Comparison of ENCODE assay signal across 21 cellular contexts in genomic region chr2:12766421-12766879, GRCh38. TPM values are rescaled to one million over a fixed set of nuclear protein-coding genes. Genes with fewer than 3 reads are reported as not detected.
A peak's percentile ranks its signal among the peaks of the same experiment; 100 is the strongest.
DNase-seq lines count a peak whose midpoint lies in the region; ATAC-seq, FAIRE-seq and TF ChIP-seq lines count a peak whose summit lies in the region.
"Had no signal": no experiment of that assay in that cellular context is flagged by ENCODE, and none has a peak within 500 bp of the region (broad histone marks: within the 10 kb centered on the region; RNA-seq: fewer than 3 reads in every experiment).

No MANE protein-coding gene starts in this region.

- H4K20me1 ChIP-seq in GM23248 (ENCODE audit: insufficient read depth) (no peaks in the 10 kb centered on the region), PC-3 (ENCODE audit: low read length) (no peaks in the 10 kb centered on the region), HepG2 (ENCODE audit: insufficient read depth, low read length) (no peaks in the 10 kb centered on the region)

- H3K27me3 ChIP-seq in GM23248 (replicated peaks; ENCODE audit: insufficient read depth) (no peaks in the 10 kb centered on the region), brain microvascular endothelial cell (replicated peaks) (no peaks in the 10 kb centered on the region), PC-3 (ENCODE audit: low read length) (0 out of 2 replicates have a peak, but pooled peaks cover 13% of the 10 kb centered on the region), HepG2 (ENCODE audit: control insufficient read depth in 1 of 2, insufficient read depth in 2 of 2, low read length in 2 of 2) (no peaks in the 10 kb centered on the region)
- H3K27me3 ChIP-seq: adrenal gland, gastrocnemius medialis, pancreas, right lobe of liver had no signal

- intact Hi-C loops in PC-3 (cut with micrococcal nuclease): no loop called here
- intact Hi-C loops in HepG2 (cut with micrococcal nuclease; ENCODE audit: unreplicated experiment): no loop called here

- POLR2A ChIA-PET in PC-3 (lab: Charles Lee; ENCODE audit: unreplicated experiment) (no interaction called here), HepG2 (lab: Yijun Ruan, JAX) (no interaction called here)

- WGBS in GM23248 (ENCODE audit: low coverage in 1 of 2, low lambda C conversion rate in 2 of 2, missing lambda C conversion rate in 2 of 2), 2 experiments: 63 to 64% methylated on average over 12 of the region's 12 CpGs
- 76% methylated on average over 10 of the region's 12 CpGs for WGBS in HepG2 (ENCODE audit: low lambda C conversion rate)

- peak; percentile 63 for DNase-seq in GM23248
- DNase-seq in brain microvascular endothelial cell: peak; percentile 30
- DNase-seq in inferior parietal cortex (ENCODE audit: extremely low spot score): peak; percentile 29
- DNase-seq in skeletal muscle cell (ENCODE audit: low read depth): peak; percentile 37
- DNase-seq in PC-3: no peak
- no peak for DNase-seq in HepG2 (ENCODE audit: low spot score)
- no peak for DNase-seq in NCI-H1105 (lab: John Stamatoyannopoulos, UW)
- DNase-seq: activated CD4-positive, alpha-beta memory T cell treated with anti-CD3 and anti-CD28 coated beads, Interleukin-2, amount 10 ng/mL, durations not matched to agents 7 days and 5 days; adrenal gland; CD4-positive, CD25-positive, alpha-beta regulatory T cell; DMS 273 treated with DMSO at 0.1 percent for 48 hours; gastrocnemius medialis; KBM-7; naive thymus-derived CD8-positive, alpha-beta T cell; NCI-H1694 treated with DMSO at 0.1 percent for 48 hours; NCI-H526; right lobe of liver had no signal

- H3K27ac ChIP-seq in GM23248 (peak overlapping the region; percentile 50), brain microvascular endothelial cell (no peak overlapping the region), PC-3 (ENCODE audit: low read length) (no peak overlapping the region), HepG2 (ENCODE audit: extremely low read length, insufficient read depth, low read length) (no peak overlapping the region)
- H3K27ac ChIP-seq: adrenal gland, gastrocnemius medialis, pancreas, right lobe of liver had no signal

- TF ChIP-seq EP300 in HepG2 (IDR thresholded peaks at IDR 0.05; ENCODE audit: low read depth in 2 of 2, low read length in 2 of 2) (no peak), HepG2 (CRISPR knock-in tag; IDR thresholded peaks at IDR 0.05; ENCODE audit: borderline replicate concordance) (no peak)

- CTCF ChIA-PET in PC-3 (lab: Charles Lee) (no interaction called here), HepG2 (lab: Yijun Ruan, JAX; ENCODE audit: low intra/inter-chr PET ratio, low total read pairs) (no interaction called here)

- in situ Hi-C loops in GM23248 (cut with MboI): no loop called here
- in situ Hi-C loops in brain microvascular endothelial cell (cut with HindIII; ENCODE audit: low pct_ligation_motif_present, low sequenced_read_pairs): no loop called here
- in situ Hi-C loops in HepG2 (cut with HindIII; ENCODE audit: extremely low pct_ligation_motif_present, low pct_unique_long_range_greater_than_20kb): no loop called here

- H3K79me2 ChIP-seq in GM23248 (ENCODE audit: insufficient read depth) (no peaks in the 10 kb centered on the region), PC-3 (ENCODE audit: low read length) (no peaks in the 10 kb centered on the region), HepG2 (ENCODE audit: insufficient read depth, low read length) (no peaks in the 10 kb centered on the region)

- H2AFZ ChIP-seq in GM23248: peak overlapping the region; percentile 44
- no peak overlapping the region for H2AFZ ChIP-seq in PC-3 (ENCODE audit: low read length)
- no peak overlapping the region for H2AFZ ChIP-seq in HepG2 (ENCODE audit: low read length)

- no peak overlapping the region for H3K4me2 ChIP-seq in GM23248 (ENCODE audit: unreplicated experiment)
- no peak overlapping the region for H3K4me2 ChIP-seq in PC-3 (ENCODE audit: low read length)
- no peak overlapping the region for H3K4me2 ChIP-seq in HepG2 (ENCODE audit: low read depth, low read length)

- H3K4me3 ChIP-seq in GM23248 (no peak overlapping the region), brain microvascular endothelial cell (ENCODE audit: low read depth, low read length) (no peak overlapping the region), skeletal muscle cell (ENCODE audit: low read depth, low read length) (no peak overlapping the region), PC-3 (ENCODE audit: low read length) (no peak overlapping the region), HepG2 (replicated peaks in 1 of 3; ENCODE audit: insufficient read depth in 1 of 3, low read depth in 2 of 3, low read length in 3 of 3) (no peak overlapping the region)
- H3K4me3 ChIP-seq: adrenal gland, gastrocnemius medialis, pancreas, right lobe of liver had no signal

- peaks cover 71% of the 10 kb centered on the region for H3K4me1 ChIP-seq in GM23248 (ENCODE audit: insufficient read depth)
- no peaks in the 10 kb centered on the region for H3K4me1 ChIP-seq in PC-3 (ENCODE audit: insufficient read depth, low read length)
- H3K4me1 ChIP-seq in HepG2 (ENCODE audit: insufficient read depth, low read length): no peaks in the 10 kb centered on the region
- H3K4me1 ChIP-seq: adrenal gland, gastrocnemius medialis, pancreas, right lobe of liver had no signal

- H3K9ac ChIP-seq in GM23248: no peak overlapping the region
- H3K9ac ChIP-seq in PC-3 (ENCODE audit: low read length): no peak overlapping the region
- no peak overlapping the region for H3K9ac ChIP-seq in HepG2 (ENCODE audit: insufficient read depth, low read depth, low read length)

- no peak for ATAC-seq in PC-3
- no peak for ATAC-seq in HepG2
- ATAC-seq: gastrocnemius medialis; HCT116; naive thymus-derived CD8-positive, alpha-beta T cell; right lobe of liver; Right ventricle myocardium inferior had no signal

- TF ChIP-seq CTCF in brain microvascular endothelial cell (IDR thresholded peaks at IDR 0.05; ENCODE audit: low read depth, low read length, missing control alignments) (no peak), PC-3 (conservative IDR thresholded peaks at IDR 0.05; ENCODE audit: low read depth, low read length) (no peak), HepG2 (CRISPR knock-in tag; IDR thresholded peaks at IDR 0.05) (no peak)

- H3K36me3 ChIP-seq in GM23248 (ENCODE audit: low read depth) (no peaks in the 10 kb centered on the region), brain microvascular endothelial cell (replicated peaks) (no peaks in the 10 kb centered on the region), PC-3 (ENCODE audit: low read depth, low read length) (no peaks in the 10 kb centered on the region), HepG2 (replicated peaks in 1 of 2; ENCODE audit: control insufficient read depth in 1 of 2, insufficient read depth in 2 of 2, low read length in 2 of 2) (no peaks in the 10 kb centered on the region)
- H3K36me3 ChIP-seq: adrenal gland, gastrocnemius medialis, pancreas, right lobe of liver had no signal

- no peaks in the 10 kb centered on the region for H3K9me2 ChIP-seq in GM23248 (ENCODE audit: insufficient read depth)
- no peaks in the 10 kb centered on the region for H3K9me2 ChIP-seq in PC-3 (replicated peaks; ENCODE audit: low read length)

- H3F3A ChIP-seq in GM23248 (ENCODE audit: insufficient read depth) (peaks cover 70% of the 10 kb centered on the region), PC-3 (ENCODE audit: low read length, unreplicated experiment) (no peaks in the 10 kb centered on the region)

- BruUV-seq in PC-3 (replicated peaks; lab: Mats Ljungman, UMichigan): no TSS peak
- no TSS peak for BruUV-seq in HepG2 (replicated peaks; lab: Mats Ljungman, UMichigan)

- TF ChIP-seq POLR2A in HepG2 (IDR thresholded peaks at IDR 0.05; ENCODE audit: insufficient read depth in 1 of 2, low read depth in 2 of 2, low read length in 2 of 2): no peak

- no peak for FAIRE-seq in HepG2 (lab: Jason Lieb, UNC)
- FAIRE-seq: G401.6, pancreas had no signal

- no peaks in the 10 kb centered on the region for H3K9me3 ChIP-seq in GM23248 (ENCODE audit: low read depth)
- no peaks in the 10 kb centered on the region for H3K9me3 ChIP-seq in PC-3 (ENCODE audit: low read length)
- peaks cover 7% of the 10 kb centered on the region; the same call in 1 of the 2 replicates for H3K9me3 ChIP-seq in HepG2 (ENCODE audit: low read length)
- H3K9me3 ChIP-seq: adrenal gland, gastrocnemius medialis, pancreas, right lobe of liver had no signal

- TF ChIP-seq RAD21 in HepG2 (CRISPR knock-in tag; IDR thresholded peaks at IDR 0.05): no peak

TF ChIP-seq in HepG2, 621 proteins besides CTCF, POLR2A, EP300 and RAD21 (continues in another document):
- TF ChIP-seq ZNF431 (CRISPR knock-in tag; IDR thresholded peaks at IDR 0.05; ENCODE audit: borderline replicate concordance, low read depth): no peak
- TF ChIP-seq ZNF891 (CRISPR knock-in tag; IDR thresholded peaks at IDR 0.05): no peak

RNA-seq across cellular contexts. Expression of gene TRIB2, which starts 49.7 kb away (rescaled TPM):
- 43.8 and 46.9 TPM in 2 replicates for total RNA-seq in GM23248 (2014; rRNA removed; shearing (Covaris generic))
- polyA plus RNA-seq in GM23248 (2016; fragmentation: Nextera tagmentation; extraction: Ambion mirVana) (31.5 and 32.1 TPM in 2 replicates), HepG2 (2011; rRNA removed) (0.68 and 1.1 TPM in 2 replicates)
- total RNA-seq in PC-3 (2014; rRNA removed) (35.2 and 51.8 TPM in 2 replicates), HepG2 (2016; rRNA removed; fragmentation: Illumina TruSeq; extraction: Trizol) (1.3 and 2.3 TPM in 2 replicates)
- 0.26 and 0.61 TPM in 2 replicates for total RNA-seq in HepG2 (2016; cell fraction: cytosol; rRNA removed; fragmentation: Illumina TruSeq; extraction: Trizol; ENCODE audit: low read depth)
- total RNA-seq in HepG2 (2016; cell fraction: insoluble cytoplasmic fraction; rRNA removed; fragmentation: Illumina TruSeq; extraction: Trizol): 1.2 and 1.3 TPM in 2 replicates
- 0.77 and 1.2 TPM in 2 replicates for total RNA-seq in HepG2 (2016; cell fraction: membrane; rRNA removed; fragmentation: Illumina TruSeq; extraction: Trizol)
- total RNA-seq in HepG2 (2016; cell fraction: nucleus; rRNA removed; fragmentation: Illumina TruSeq; extraction: Trizol): 1.6 and 3.2 TPM in 2 replicates
- 0.67 and 0.88 TPM in 2 replicates for polyA plus RNA-seq in HepG2 (2011; cell fraction: cytosol; rRNA removed)
- 3.9 and 4.0 TPM in 2 replicates for polyA plus RNA-seq in HepG2 (2011; cell fraction: nucleus; rRNA removed)
- polyA plus RNA-seq in HepG2 (2012): 1.4 and 2.5 TPM in 2 replicates
- 0.32 and 0.33 TPM in 2 replicates for polyA plus RNA-seq in HepG2 (2016; cell fraction: cytosol; fragmentation: Illumina TruSeq; extraction: Trizol; ENCODE audit: low read depth)
- 1.0 and 1.4 TPM in 2 replicates for polyA plus RNA-seq in HepG2 (2016; cell fraction: insoluble cytoplasmic fraction; fragmentation: Illumina TruSeq; extraction: Trizol; ENCODE audit: low read depth)
- 1.3 TPM in 2 replicates for polyA plus RNA-seq in HepG2 (2016; cell fraction: membrane; fragmentation: Illumina TruSeq; extraction: Trizol; ENCODE audit: low read depth)
- 4.2 and 4.5 TPM in 2 replicates for polyA plus RNA-seq in HepG2 (2016; cell fraction: nucleus; fragmentation: Illumina TruSeq; extraction: Trizol; ENCODE audit: insufficient read depth, low read depth)
- polyA minus RNA-seq in HepG2 (2011; rRNA and poly(A)+ RNA removed; ENCODE audit: low replicate concordance): 1.1 TPM in 1 of 2 replicates, not detected in the other
- 0.49 and 0.62 TPM in 2 replicates for polyA minus RNA-seq in HepG2 (2011; cell fraction: cytosol; rRNA and poly(A)+ RNA removed)
- polyA minus RNA-seq in HepG2 (2011; cell fraction: nucleus; rRNA and poly(A)+ RNA removed): 3.2 and 4.1 TPM in 2 replicates

Comparison
In these comparisons a context has a peak if more than half of its experiments do, and no peak if none do; other contexts are left out.
1. DNase-seq: peak in GM23248 (single experiment), brain microvascular endothelial cell (single experiment), inferior parietal cortex (single experiment) and skeletal muscle cell (single experiment); none in PC-3 (single experiment), HepG2 (single experiment) and NCI-H1105 (single experiment).